ENCODE assay signal across 8 cellular contexts in the genomic region with DNA sequence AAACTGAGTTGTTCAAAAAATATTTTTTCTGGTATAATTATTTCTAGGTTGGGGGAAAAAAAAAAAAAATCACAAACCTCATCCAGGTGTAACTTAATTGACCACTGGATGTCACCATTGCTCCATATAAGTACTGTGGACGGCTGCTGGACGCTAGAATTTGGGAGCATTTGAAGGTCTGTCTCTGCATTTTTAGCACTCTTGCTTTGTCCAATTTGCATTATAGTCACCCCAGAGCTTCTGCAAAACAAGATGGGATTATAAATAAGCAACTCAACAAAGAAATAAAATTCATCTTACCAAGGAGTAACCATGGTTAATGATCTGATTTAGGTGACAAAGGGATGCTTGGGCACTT.
A peak's percentile ranks its signal among the peaks of the same experiment; 100 is the strongest.
DNase-seq lines count a peak whose midpoint lies in the region; ATAC-seq and TF ChIP-seq lines count a peak whose summit lies in the region.

No MANE protein-coding gene starts in this region.

- peak; percentile 65 for ATAC-seq in WTC11
- no peak for ATAC-seq in HG03521 (IDR thresholded peaks at IDR 0.05; ENCODE audit: unreplicated experiment)

- DNase-seq in Caco-2 (peak in 1 of 2 experiments; percentile 23), WTC11 (ENCODE audit: low spot score) (no peak), SKM-1 (lab: John Stamatoyannopoulos, UW; ENCODE audit: unreplicated experiment) (no peak), putamen (ENCODE audit: low spot score) (no peak)
- DNase-seq in activated naive CD4-positive, alpha-beta T cell treated with anti-CD3 and anti-CD28 coated beads for 36 hours, result no peak

- H3K27me3 ChIP-seq in Caco-2 (replicated peaks; ENCODE audit: control insufficient read depth, insufficient read depth, low read length), result no peaks in the 10 kb centered on the region
- no peaks in the 10 kb centered on the region for H3K27me3 ChIP-seq in KMS-11 (ENCODE audit: insufficient read depth, low read depth)
- H3K27me3 ChIP-seq in liver (ENCODE audit: control insufficient read depth in 4 of 4, insufficient read depth in 4 of 4, low read length in 3 of 4), result peaks cover 0 to 5% (median 0%) of the 10 kb centered on the region in 4 donors

- H3K36me3 Mint-ChIP-seq in Caco-2 (ENCODE audit: insufficient read depth, unreplicated experiment) (no peaks in the 10 kb centered on the region), WTC11 (no peaks in the 10 kb centered on the region)
- no peaks in the 10 kb centered on the region for H3K36me3 Mint-ChIP-seq in activated naive CD4-positive, alpha-beta T cell treated with anti-CD3 and anti-CD28 coated beads for 36 hours (ENCODE audit: low read depth)

- no peak overlapping the region for H3K27ac Mint-ChIP-seq in Caco-2 (ENCODE audit: unreplicated experiment)
- H3K27ac Mint-ChIP-seq in WTC11, result no peak overlapping the region
- H3K27ac Mint-ChIP-seq in activated naive CD4-positive, alpha-beta T cell treated with anti-CD3 and anti-CD28 coated beads for 36 hours, result no peak overlapping the region

- no TSS peak for BruUV-seq in Caco-2 (replicated peaks; lab: Mats Ljungman, UMichigan)

- TF ChIP-seq CTCF in Caco-2 (IDR thresholded peaks at IDR 0.05; ENCODE audit: insufficient read depth in 1 of 2, low read depth in 1 of 2, low read length in 1 of 2, severe bottlenecking in 1 of 2, unreplicated experiment in 1 of 2) (peak; percentile 20 to 41), KMS-11 (conservative IDR thresholded peaks at IDR 0.05; ENCODE audit: low read depth, low read length) (peak; percentile 80), WTC11 (IDR thresholded peaks at IDR 0.05) (peak; percentile 35; the same call in 1 of the 2 replicates), liver (IDR thresholded peaks at IDR 0.05; ENCODE audit: low read depth, low read length, missing input control) (peak; percentile 58)

- H3K4me1 ChIP-seq in Caco-2 (no peaks in the 10 kb centered on the region), KMS-11 (ENCODE audit: low read depth, poor library complexity, severe bottlenecking) (no peaks in the 10 kb centered on the region), liver (ENCODE audit: control insufficient read depth in 4 of 4, insufficient read depth in 4 of 4, low read length in 3 of 4) (no peaks in the 10 kb centered on the region)

- POLR2A ChIA-PET in Caco-2 (lab: Charles Lee) (no interaction called here), WTC11 (lab: Charles Lee) (interaction anchor here (1.1 kb wide), 1 partner anchor 182 kb away, joined by 4 read pairs; no protein-coding TSS in a partner anchor)

- H3K79me2 ChIP-seq in KMS-11 (ENCODE audit: insufficient read depth, low read depth), result no peaks in the 10 kb centered on the region

- H3K27ac ChIP-seq in KMS-11 (no peak overlapping the region), liver (ENCODE audit: low read depth in 1 of 2, low read length in 2 of 2) (no peak overlapping the region)

- H3K4me3 ChIP-seq in Caco-2 (ENCODE audit: low read depth, low read length) (no peak overlapping the region), KMS-11 (IDR thresholded peaks at IDR 0.05; ENCODE audit: insufficient read depth, low read depth, low read length) (no peak overlapping the region), liver (ENCODE audit: low read depth in 1 of 3, low read length in 3 of 3) (no peak overlapping the region)

- H3K9ac ChIP-seq in KMS-11 (no peak overlapping the region), liver (ENCODE audit: low read depth in 1 of 2, low read length in 2 of 2) (no peak overlapping the region)

- no peaks in the 10 kb centered on the region for H3K36me3 ChIP-seq in Caco-2 (ENCODE audit: control insufficient read depth, insufficient read depth, low read length)
- H3K36me3 ChIP-seq in KMS-11 (ENCODE audit: insufficient read depth), result no peaks in the 10 kb centered on the region
- H3K36me3 ChIP-seq in liver (ENCODE audit: control insufficient read depth in 4 of 4, insufficient read depth in 3 of 4, low read depth in 1 of 4, low read length in 3 of 4), result no peaks in the 10 kb centered on the region

- H3K4me3 Mint-ChIP-seq in Caco-2 (ENCODE audit: unreplicated experiment) (no peak overlapping the region), WTC11 (no peak overlapping the region)
- no peak overlapping the region for H3K4me3 Mint-ChIP-seq in activated naive CD4-positive, alpha-beta T cell treated with anti-CD3 and anti-CD28 coated beads for 36 hours

- CTCF ChIA-PET in Caco-2 (lab: Charles Lee) (interaction anchor here (0.8 to 1.6 kb wide), 5 partner anchors 30 to 766 kb away, joined by 3 to 9 read pairs (median 7); no protein-coding TSS in a partner anchor), WTC11 (lab: Charles Lee) (interaction anchor here (0.7 to 6.3 kb wide), 33 partner anchors 8 to 1608 kb away, joined by 3 to 103 read pairs (median 4); no protein-coding TSS in a partner anchor)
- CTCF ChIA-PET in activated naive CD4-positive, alpha-beta T cell treated with anti-CD3 and anti-CD28 coated beads for 36 hours (lab: Charles Lee), result interaction anchor here (0.6 to 2.4 kb wide), 5 partner anchors 169 to 521 kb away, joined by 3 to 7 read pairs (median 3); no protein-coding TSS in a partner anchor

- intact Hi-C loops in Caco-2 (cut with micrococcal nuclease; ENCODE audit: unreplicated experiment), result loop anchor here (1.0 to 2.0 kb wide), 2 partner anchors 57 to 183 kb away; no protein-coding TSS in a partner anchor
- intact Hi-C loops in activated naive CD4-positive, alpha-beta T cell treated with anti-CD3 and anti-CD28 coated beads for 36 hours (cut with micrococcal nuclease), result loop anchor here (1.0 kb wide), 1 partner anchor 182 kb away; no protein-coding TSS in a partner anchor

- 10% methylated on average over 2 of the region's 2 CpGs for WGBS in liver

- TF ChIP-seq RAD21 in liver (IDR thresholded peaks at IDR 0.05), result peak; percentile 76 to 78

- H3K9me3 Mint-ChIP-seq in Caco-2 (ENCODE audit: unreplicated experiment), result no peaks in the 10 kb centered on the region
- H3K9me3 Mint-ChIP-seq in WTC11, result no peaks in the 10 kb centered on the region
- no peaks in the 10 kb centered on the region for H3K9me3 Mint-ChIP-seq in activated naive CD4-positive, alpha-beta T cell treated with anti-CD3 and anti-CD28 coated beads for 36 hours

- H3K4me1 Mint-ChIP-seq in Caco-2 (ENCODE audit: low read depth, unreplicated experiment) (no peaks in the 10 kb centered on the region), WTC11 (peaks cover 24% of the 10 kb centered on the region)
- H3K4me1 Mint-ChIP-seq in activated naive CD4-positive, alpha-beta T cell treated with anti-CD3 and anti-CD28 coated beads for 36 hours (ENCODE audit: low read depth), result no peaks in the 10 kb centered on the region

- H3K4me2 ChIP-seq in KMS-11, result no peak overlapping the region

- no peak overlapping the region for H2AFZ ChIP-seq in KMS-11 (ENCODE audit: low read depth)

- no peaks in the 10 kb centered on the region for H3K9me3 ChIP-seq in Caco-2
- no peaks in the 10 kb centered on the region for H3K9me3 ChIP-seq in liver (ENCODE audit: control insufficient read depth in 4 of 4, low read length in 3 of 4)

- no peaks in the 10 kb centered on the region for H4K20me1 ChIP-seq in KMS-11 (ENCODE audit: insufficient read depth)

- no peaks in the 10 kb centered on the region for H3K27me3 Mint-ChIP-seq in Caco-2 (ENCODE audit: insufficient read depth, unreplicated experiment)
- H3K27me3 Mint-ChIP-seq in WTC11 (ENCODE audit: low read depth), result no peaks in the 10 kb centered on the region
- H3K27me3 Mint-ChIP-seq in activated naive CD4-positive, alpha-beta T cell treated with anti-CD3 and anti-CD28 coated beads for 36 hours (ENCODE audit: low read depth), result peaks cover 4% of the 10 kb centered on the region

TF ChIP-seq in WTC11, 78 proteins besides CTCF, POLR2A, EP300 and RAD21 (continues in another document):
- TF ChIP-seq, protein P1, sequence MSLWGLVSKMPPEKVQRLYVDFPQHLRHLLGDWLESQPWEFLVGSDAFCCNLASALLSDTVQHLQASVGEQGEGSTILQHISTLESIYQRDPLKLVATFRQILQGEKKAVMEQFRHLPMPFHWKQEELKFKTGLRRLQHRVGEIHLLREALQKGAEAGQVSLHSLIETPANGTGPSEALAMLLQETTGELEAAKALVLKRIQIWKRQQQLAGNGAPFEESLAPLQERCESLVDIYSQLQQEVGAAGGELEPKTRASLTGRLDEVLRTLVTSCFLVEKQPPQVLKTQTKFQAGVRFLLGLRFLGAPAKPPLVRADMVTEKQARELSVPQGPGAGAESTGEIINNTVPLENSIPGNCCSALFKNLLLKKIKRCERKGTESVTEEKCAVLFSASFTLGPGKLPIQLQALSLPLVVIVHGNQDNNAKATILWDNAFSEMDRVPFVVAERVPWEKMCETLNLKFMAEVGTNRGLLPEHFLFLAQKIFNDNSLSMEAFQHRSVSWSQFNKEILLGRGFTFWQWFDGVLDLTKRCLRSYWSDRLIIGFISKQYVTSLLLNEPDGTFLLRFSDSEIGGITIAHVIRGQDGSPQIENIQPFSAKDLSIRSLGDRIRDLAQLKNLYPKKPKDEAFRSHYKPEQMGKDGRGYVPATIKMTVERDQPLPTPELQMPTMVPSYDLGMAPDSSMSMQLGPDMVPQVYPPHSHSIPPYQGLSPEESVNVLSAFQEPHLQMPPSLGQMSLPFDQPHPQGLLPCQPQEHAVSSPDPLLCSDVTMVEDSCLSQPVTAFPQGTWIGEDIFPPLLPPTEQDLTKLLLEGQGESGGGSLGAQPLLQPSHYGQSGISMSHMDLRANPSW (CRISPR knock-in tag; conservative IDR thresholded peaks at IDR 0.05; ENCODE audit: low read depth), result no peak
- no peak for TF ChIP-seq KAT7 (CRISPR knock-in tag; IDR thresholded peaks at IDR 0.05; ENCODE audit: borderline replicate concordance)
- TF ChIP-seq ETV6 (CRISPR knock-in tag; IDR thresholded peaks at IDR 0.05), result no peak

TF ChIP-seq in liver, 16 proteins besides CTCF, POLR2A, EP300 and RAD21 (continues in another document):
- TF ChIP-seq SP1 (IDR thresholded peaks at IDR 0.05) (no peak), TAF1 (conservative IDR thresholded peaks at IDR 0.05) (no peak)
